Comparison of ENCODE assay signal across 1 cellular context in genomic region chr17:39782481-39782880, GRCh38.
TF ChIP-seq lines count a peak whose summit lies in the region.

No MANE protein-coding gene starts in this region.

TF ChIP-seq in GM12878, 131 proteins besides CTCF, POLR2A, EP300 and RAD21 (continued from another document):
- no peak for TF ChIP-seq E2F4 (IDR thresholded peaks at IDR 0.05; ENCODE audit: low read depth, low read length)
- TF ChIP-seq BMI1 (IDR thresholded peaks at IDR 0.05; ENCODE audit: borderline replicate concordance): no peak
- TF ChIP-seq BACH1 (IDR thresholded peaks at IDR 0.05; ENCODE audit: borderline replicate concordance): no peak
